In the genomic region with DNA sequence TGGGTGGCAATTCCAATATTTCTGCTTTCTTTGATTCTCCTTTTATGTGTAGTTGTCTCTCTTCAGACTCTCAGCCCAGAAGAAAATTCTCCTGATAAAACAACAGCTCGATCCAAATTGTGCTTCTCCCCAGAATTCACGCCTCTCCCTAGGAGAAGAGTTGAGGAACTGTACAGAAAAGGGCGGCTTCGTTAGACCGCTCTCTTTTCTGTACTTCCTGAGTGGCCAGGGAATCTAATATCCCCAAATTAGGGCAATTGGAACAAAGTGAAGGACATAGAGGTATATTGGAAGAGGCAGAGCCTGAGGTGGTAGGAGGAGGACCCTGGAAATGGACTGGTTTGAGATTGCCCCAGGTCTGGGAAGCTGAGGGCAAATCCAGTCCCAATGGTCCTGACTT, we compare ENCODE assay signal across 1 cellular context.
TF ChIP-seq lines count a peak whose summit lies in the region.

No MANE protein-coding gene starts in this region.

TF ChIP-seq in GM23338, 12 proteins besides CTCF, POLR2A, EP300 and RAD21:
- TF ChIP-seq ZNF462 (CRISPR knock-in tag; IDR thresholded peaks at IDR 0.05): no peak
- TF ChIP-seq ETS1 (IDR thresholded peaks at IDR 0.05): no peak
- peak; percentile 67 for TF ChIP-seq EZH2 (IDR thresholded peaks at IDR 0.05; ENCODE audit: low read depth, unreplicated experiment)
